In the genomic region with DNA sequence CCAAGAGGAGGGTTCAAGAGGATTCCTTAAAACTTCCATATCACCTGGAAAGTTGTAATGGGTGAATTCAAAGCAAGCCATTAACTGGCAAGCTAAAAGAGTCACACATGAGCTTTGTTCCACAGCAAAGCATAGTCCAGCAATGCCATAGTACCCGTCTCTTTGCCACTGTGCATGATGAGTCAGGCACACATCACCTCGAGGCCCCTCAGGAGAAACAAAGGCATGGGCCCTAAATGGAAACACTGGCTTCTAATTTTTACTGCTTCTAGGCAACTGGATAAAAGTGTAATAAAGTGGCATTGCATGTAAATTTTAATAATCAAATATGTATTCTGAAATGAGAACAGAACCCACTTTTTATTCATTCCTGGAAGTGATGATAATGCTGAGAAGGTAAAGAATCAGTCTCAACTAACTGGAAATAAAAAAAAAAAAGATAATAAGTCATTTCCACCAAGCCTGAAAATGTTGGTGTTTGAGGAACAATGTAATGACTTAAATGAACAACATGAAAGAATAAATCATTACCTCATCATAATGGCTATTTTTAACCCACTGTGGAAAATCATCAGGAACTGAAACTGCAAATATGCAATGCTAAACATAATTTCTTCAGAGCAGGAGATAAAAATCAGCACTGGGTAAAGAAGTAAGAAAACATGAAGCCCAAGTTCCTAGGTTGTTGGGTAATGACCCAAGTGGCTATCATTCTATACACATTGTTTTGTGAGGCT, we compare ENCODE assay signal across 9 cellular contexts.
A peak's percentile ranks its signal among the peaks of the same experiment; 100 is the strongest.
DNase-seq lines count a peak whose midpoint lies in the region; ATAC-seq, FAIRE-seq and TF ChIP-seq lines count a peak whose summit lies in the region.
"Had no signal": no experiment of that assay in that cellular context is flagged by ENCODE, and none has a peak within 500 bp of the region (broad histone marks: within the 10 kb centered on the region; RNA-seq: fewer than 3 reads in every experiment).

No MANE protein-coding gene starts in this region.

- TF ChIP-seq CTCF in bronchial epithelial cell (IDR thresholded peaks at IDR 0.05; ENCODE audit: insufficient read depth, low read length, severe bottlenecking): no peak
- no peak for TF ChIP-seq CTCF in omental fat pad (IDR thresholded peaks at IDR 0.05)

- no peak for FAIRE-seq in bronchial epithelial cell (lab: Jason Lieb, UNC)

- peaks cover 1% of the 10 kb centered on the region for H3K36me3 ChIP-seq in bronchial epithelial cell (ENCODE audit: control insufficient read depth, insufficient read depth, low read length)
- H3K36me3 ChIP-seq: thoracic aorta had no signal

- H3K4me3 ChIP-seq in bronchial epithelial cell (ENCODE audit: low read depth, low read length): no peak overlapping the region
- H3K4me3 ChIP-seq: thoracic aorta had no signal

- DNase-seq in activated CD4-positive, alpha-beta T cell treated with anti-CD3 and anti-CD28 coated beads for 48 hours: peak; percentile 65
- no peak for DNase-seq in activated CD4-positive, alpha-beta T cell treated with anti-CD3 and anti-CD28 coated beads, Interleukin-2, amount 50 U/mL, for 4 hours
- DNase-seq in MV-4-11 (lab: John Stamatoyannopoulos, UW): peak; percentile 96
- peak; percentile 72 for DNase-seq in bronchial epithelial cell (ENCODE audit: low read depth)
- DNase-seq in stimulated activated CD4-positive, alpha-beta T cell treated with anti-CD3 and anti-CD28 coated beads, Interleukin-4, amount 100 ng/mL, for 1 hour: peak; percentile 27
- no peak for DNase-seq in NCI-H2081 (lab: John Stamatoyannopoulos, UW)
- no peak for DNase-seq in omental fat pad (ENCODE audit: low spot score)

- ATAC-seq in omental fat pad (ENCODE audit: low FRiP score): no peak
- no peak for ATAC-seq in GM21737 (IDR thresholded peaks at IDR 0.05; ENCODE audit: unreplicated experiment)

- H3K27me3 ChIP-seq in bronchial epithelial cell (ENCODE audit: control insufficient read depth, insufficient read depth, low read length): no peaks in the 10 kb centered on the region

Comparison
In these comparisons a context has a peak if more than half of its experiments do, and no peak if none do; other contexts are left out.
1. DNase-seq: peak in activated CD4-positive, alpha-beta T cell treated with anti-CD3 and anti-CD28 coated beads for 48 hours (single experiment), MV-4-11 (single experiment), bronchial epithelial cell (single experiment) and stimulated activated CD4-positive, alpha-beta T cell treated with anti-CD3 and anti-CD28 coated beads, Interleukin-4, amount 100 ng/mL, for 1 hour (single experiment); none in activated CD4-positive, alpha-beta T cell treated with anti-CD3 and anti-CD28 coated beads, Interleukin-2, amount 50 U/mL, for 4 hours (0 of 2), NCI-H2081 (0 of 2) and omental fat pad (single experiment).